Comparison of ENCODE assay signal across 9 cellular contexts in genomic region chr1:46199233-46199749, GRCh38. TPM values are rescaled to one million over a fixed set of nuclear protein-coding genes. Genes with fewer than 3 reads are reported as not detected.
A peak's percentile ranks its signal among the peaks of the same experiment; 100 is the strongest.
DNase-seq lines count a peak whose midpoint lies in the region; ATAC-seq, FAIRE-seq and TF ChIP-seq lines count a peak whose summit lies in the region.
"Had no signal": no experiment of that assay in that cellular context is flagged by ENCODE, and none has a peak within 500 bp of the region (broad histone marks: within the 10 kb centered on the region; RNA-seq: fewer than 3 reads in every experiment).

No MANE protein-coding gene starts in this region.

- ATAC-seq in GM19395 (IDR thresholded peaks at IDR 0.05; ENCODE audit: unreplicated experiment) (no peak), HG03139 (IDR thresholded peaks at IDR 0.05; ENCODE audit: unreplicated experiment) (no peak)

- H3K36me3 ChIP-seq in left ventricle myocardium inferior, result peaks cover 14% of the 10 kb centered on the region
- peaks cover 0 to 10% of the 10 kb centered on the region in 2 donors for H3K36me3 ChIP-seq in vagina
- H3K36me3 ChIP-seq in BE2C, result no peaks in the 10 kb centered on the region

- no peak for TF ChIP-seq POLR2A in vagina (IDR thresholded peaks at IDR 0.05)

- H3K9me3 ChIP-seq in left ventricle myocardium inferior (replicated peaks) (no peaks in the 10 kb centered on the region), vagina (no peaks in the 10 kb centered on the region), BE2C (no peaks in the 10 kb centered on the region)

- no peak for DNase-seq in left ventricle myocardium inferior
- no peak for DNase-seq in cardiac septum (ENCODE audit: low spot score)
- DNase-seq in activated CD4-positive, alpha-beta memory T cell treated with anti-CD3 and anti-CD28 coated beads, Interleukin-2, amount 10 ng/mL, durations not matched to agents 7 days and 5 days, result no peak
- no peak for DNase-seq in vagina (ENCODE audit: extremely low spot score in 2 of 2)
- DNase-seq in BE2C, result no peak
- DNase-seq: brain microvascular endothelial cell had no signal

- peak overlapping the region; percentile 92 for H3K27ac ChIP-seq in left ventricle myocardium inferior (replicated peaks)
- H3K27ac ChIP-seq in vagina, result peak overlapping the region; percentile 76
- H3K27ac ChIP-seq: brain microvascular endothelial cell had no signal

- H3K4me1 ChIP-seq in left ventricle myocardium inferior (peaks cover 69% of the 10 kb centered on the region), vagina (peaks cover 35% of the 10 kb centered on the region), BE2C (no peaks in the 10 kb centered on the region)

- peaks cover 29% of the 10 kb centered on the region for H3K4me1 Mint-ChIP-seq in activated CD4-positive, alpha-beta memory T cell treated with anti-CD3 and anti-CD28 coated beads, Interleukin-2, amount 10 ng/mL, durations not matched to agents 7 days and 5 days

- CTCF ChIA-PET in activated CD4-positive, alpha-beta memory T cell treated with anti-CD3 and anti-CD28 coated beads, Interleukin-2, amount 10 ng/mL, durations not matched to agents 7 days and 5 days (lab: Charles Lee), result interaction anchor here (0.5 to 2.8 kb wide), 6 partner anchors 20 to 699 kb away, joined by 3 to 20 read pairs (median 3); no protein-coding TSS in a partner anchor

- TF ChIP-seq CTCF in left ventricle myocardium inferior (IDR thresholded peaks at IDR 0.05; ENCODE audit: borderline replicate concordance) (no peak), vagina (IDR thresholded peaks at IDR 0.05) (no peak), BE2C (IDR thresholded peaks at IDR 0.05; ENCODE audit: low read depth, low read length) (no peak)

- H3K4me3 Mint-ChIP-seq in activated CD4-positive, alpha-beta memory T cell treated with anti-CD3 and anti-CD28 coated beads, Interleukin-2, amount 10 ng/mL, durations not matched to agents 7 days and 5 days, result peak overlapping the region; percentile 76

- peak; percentile 43 for FAIRE-seq in islet of Langerhans (lab: Jason Lieb, UNC)

- H3K27me3 ChIP-seq in left ventricle myocardium inferior (ENCODE audit: low read depth) (no peaks in the 10 kb centered on the region), vagina (no peaks in the 10 kb centered on the region), BE2C (no peaks in the 10 kb centered on the region)
- H3K27me3 ChIP-seq: brain microvascular endothelial cell had no signal

- H3K4me3 ChIP-seq in left ventricle myocardium inferior, result peak overlapping the region; percentile 77
- peak overlapping the region; percentile 80 to 92 for H3K4me3 ChIP-seq in vagina
- H3K4me3 ChIP-seq in BE2C (ENCODE audit: low read depth, low read length), result no peak overlapping the region

- H3K9me3 Mint-ChIP-seq in activated CD4-positive, alpha-beta memory T cell treated with anti-CD3 and anti-CD28 coated beads, Interleukin-2, amount 10 ng/mL, durations not matched to agents 7 days and 5 days, result no peaks in the 10 kb centered on the region

- H3K27ac Mint-ChIP-seq in activated CD4-positive, alpha-beta memory T cell treated with anti-CD3 and anti-CD28 coated beads, Interleukin-2, amount 10 ng/mL, durations not matched to agents 7 days and 5 days, result no peak overlapping the region

- intact Hi-C loops in left ventricle myocardium inferior (cut with micrococcal nuclease) (no loop called here), cardiac septum (cut with DNase I) (no loop called here), vagina (cut with DNase I) (no loop called here)

- H3K36me3 Mint-ChIP-seq in activated CD4-positive, alpha-beta memory T cell treated with anti-CD3 and anti-CD28 coated beads, Interleukin-2, amount 10 ng/mL, durations not matched to agents 7 days and 5 days (ENCODE audit: low read depth), result no peaks in the 10 kb centered on the region

- peaks cover 2% of the 10 kb centered on the region for H3K27me3 Mint-ChIP-seq in activated CD4-positive, alpha-beta memory T cell treated with anti-CD3 and anti-CD28 coated beads, Interleukin-2, amount 10 ng/mL, durations not matched to agents 7 days and 5 days

- POLR2A ChIA-PET in activated CD4-positive, alpha-beta memory T cell treated with anti-CD3 and anti-CD28 coated beads, Interleukin-2, amount 10 ng/mL, durations not matched to agents 7 days and 5 days (lab: Charles Lee), result interaction anchor here (0.6 to 2.1 kb wide), 2 partner anchors 32 to 68 kb away, joined by 3 to 13 read pairs; no protein-coding TSS in a partner anchor

RNA-seq across cellular contexts. Expression of gene POMGNT1, which starts 1.1 kb away (rescaled TPM):
- 142 TPM for total RNA-seq in left ventricle myocardium inferior
- 139 TPM for total RNA-seq in cardiac septum
- 10 to 100 TPM; 27.4 to 28.5 TPM for total RNA-seq in activated CD4-positive, alpha-beta memory T cell treated with anti-CD3 and anti-CD28 coated beads, Interleukin-2, amount 10 ng/mL, durations not matched to agents 7 days and 5 days
- 28.5 TPM for total RNA-seq in vagina
- polyA plus RNA-seq in BE2C (2012; ENCODE audit: insufficient read depth, insufficient read length, low read depth), result 27.4 TPM

RNA-seq across cellular contexts. Expression of gene LURAP1, which starts 3.8 kb away (rescaled TPM):
- total RNA-seq in left ventricle myocardium inferior (11.6 TPM), cardiac septum (11.9 TPM), vagina (14.0 TPM)
- under 1 TPM; 0.15 to 0.20 TPM for total RNA-seq in activated CD4-positive, alpha-beta memory T cell treated with anti-CD3 and anti-CD28 coated beads, Interleukin-2, amount 10 ng/mL, durations not matched to agents 7 days and 5 days
- 0.31 TPM for polyA plus RNA-seq in BE2C (2012; ENCODE audit: insufficient read depth, insufficient read length, low read depth)

RNA-seq across cellular contexts. Expression of gene P3R3URF, which starts 23.0 kb away (rescaled TPM):
- total RNA-seq in left ventricle myocardium inferior (not detected), cardiac septum (not detected), vagina (not detected)
- total RNA-seq in activated CD4-positive, alpha-beta memory T cell treated with anti-CD3 and anti-CD28 coated beads, Interleukin-2, amount 10 ng/mL, durations not matched to agents 7 days and 5 days, result not detected
- polyA plus RNA-seq in BE2C (2012; ENCODE audit: insufficient read depth, insufficient read length, low read depth), result not detected

RNA-seq across cellular contexts. Expression of gene TSPAN1, which starts 24.4 kb away (rescaled TPM):
- total RNA-seq in left ventricle myocardium inferior, result 1.4 TPM
- total RNA-seq in cardiac septum, result 3.0 TPM
- total RNA-seq in activated CD4-positive, alpha-beta memory T cell treated with anti-CD3 and anti-CD28 coated beads, Interleukin-2, amount 10 ng/mL, durations not matched to agents 7 days and 5 days, result not detected
- total RNA-seq in vagina, result 3.9 TPM
- polyA plus RNA-seq in BE2C (2012; ENCODE audit: insufficient read depth, insufficient read length, low read depth), result not detected

RNA-seq across cellular contexts. Expression of gene RAD54L, which starts 48.3 kb away (rescaled TPM):
- total RNA-seq in left ventricle myocardium inferior (0.71 TPM), cardiac septum (0.97 TPM), vagina (8.1 TPM)
- total RNA-seq in activated CD4-positive, alpha-beta memory T cell treated with anti-CD3 and anti-CD28 coated beads, Interleukin-2, amount 10 ng/mL, durations not matched to agents 7 days and 5 days, result 10 to 100 TPM; 43.9 to 44.0 TPM
- polyA plus RNA-seq in BE2C (2012; ENCODE audit: insufficient read depth, insufficient read length, low read depth), result 1.2 TPM

Comparison
In these comparisons a context has a peak if more than half of its experiments do, and no peak if none do; other contexts are left out.
1. RNA of gene LURAP1, which starts 3.8 kb away (total RNA-seq): 14.0 TPM in vagina (single experiment), 11.9 TPM in cardiac septum (single experiment) and 11.6 TPM in left ventricle myocardium inferior (single experiment); 0.15 to 0.20 TPM in activated CD4-positive, alpha-beta memory T cell treated with anti-CD3 and anti-CD28 coated beads, Interleukin-2, amount 10 ng/mL, durations not matched to agents 7 days and 5 days; every median in the first group is over 10 times any median in the second.